29 cellular contexts compared by ENCODE assay signal in genomic region chr5:115308815-115309214, GRCh38. TPM values are rescaled to one million over a fixed set of nuclear protein-coding genes. Genes with fewer than 3 reads are reported as not detected.
DNase-seq lines count a peak whose midpoint lies in the region; ATAC-seq and TF ChIP-seq lines count a peak whose summit lies in the region.
"Had no signal": no experiment of that assay in that cellular context is flagged by ENCODE, and none has a peak within 500 bp of the region (broad histone marks: within the 10 kb centered on the region; RNA-seq: fewer than 3 reads in every experiment).

No MANE protein-coding gene starts in this region.

- no peak overlapping the region for H3K4me3 ChIP-seq in HCT116 (replicated peaks in 1 of 2; ENCODE audit: low read depth in 1 of 2, low read length in 2 of 2)
- no peak overlapping the region for H3K4me3 ChIP-seq in HEK293 (ENCODE audit: low read depth, low read length)
- no peak overlapping the region for H3K4me3 ChIP-seq in uterus
- H3K4me3 ChIP-seq: A549; BLaER1; BLaER1 treated with 17β-estradiol and CSF1 and Interleukin-3, amounts not matched to agents 10 nM and 100 nM had no signal

- no peak for ATAC-seq in HCT116
- ATAC-seq: CD8-positive, alpha-beta T cell had no signal

- H3K9me3 ChIP-seq in HCT116 (ENCODE audit: control insufficient read depth in 1 of 2, insufficient read depth in 1 of 2, low read depth in 1 of 2, low read length in 2 of 2) (no peaks in the 10 kb centered on the region), HEK293 (ENCODE audit: control insufficient read depth, insufficient read depth, low read depth, low read length) (no peaks in the 10 kb centered on the region), uterus (no peaks in the 10 kb centered on the region)
- H3K9me3 ChIP-seq: A549; BE2C; BLaER1; BLaER1 treated with 17β-estradiol and CSF1 and Interleukin-3, amounts not matched to agents 10 nM and 100 nM; Caco-2 had no signal

- no peaks in the 10 kb centered on the region for H3K27me3 ChIP-seq in HCT116 (ENCODE audit: insufficient read depth, low read length)
- no peaks in the 10 kb centered on the region for H3K27me3 ChIP-seq in uterus
- H3K27me3 ChIP-seq: BLaER1; BLaER1 treated with 17β-estradiol and CSF1 and Interleukin-3, amounts not matched to agents 10 nM and 100 nM had no signal

- TF ChIP-seq RAD21 in HCT116 (IDR thresholded peaks at IDR 0.05; ENCODE audit: low read depth) = no peak

- H2AFZ ChIP-seq in HCT116 (ENCODE audit: low read depth, low read length, poor library complexity, severe bottlenecking) = peak overlapping the region; percentile 90

- in situ Hi-C loops in GM13977 (cut with MboI; ENCODE audit: low pct_unique_long_range_greater_than_20kb, low sequenced_read_pairs, unreplicated experiment) = loop anchor here (25.0 kb wide), 1 partner anchor 753 kb away; no protein-coding TSS in a partner anchor

- no TSS peak for BruUV-seq in HCT116 (replicated peaks; lab: Mats Ljungman, UMichigan)

- H3K4me2 ChIP-seq in HCT116 (ENCODE audit: low read length) = no peak overlapping the region
- H3K4me2 ChIP-seq: A549; BLaER1; BLaER1 treated with 17β-estradiol and CSF1 and Interleukin-3, amounts not matched to agents 10 nM and 100 nM had no signal

- intact Hi-C loops in HCT116 (cut with micrococcal nuclease) = loop anchor here (1.0 to 5.0 kb wide), 4 partner anchors 265 to 758 kb away; no protein-coding TSS in a partner anchor
- intact Hi-C loops in uterus (cut with DNase I; ENCODE audit: low total_unique reads) = no loop called here

- POLR2A ChIA-PET in HCT116 (lab: Charles Lee) = interaction anchor here (1.5 kb wide), 1 partner anchor 266 kb away, joined by 6 read pairs; no protein-coding TSS in a partner anchor
- POLR2A ChIA-PET in HEK293 (lab: Yijun Ruan, JAX) = interaction anchor here (0.7 to 1.9 kb wide), 2 partner anchors 236 to 606 kb away, joined by 3 to 5 read pairs; partner anchors contain the start of gene FEM1C

- H3K4me1 ChIP-seq in HCT116 (ENCODE audit: control insufficient read depth in 1 of 2, insufficient read depth in 2 of 2, low read length in 2 of 2) = peaks cover 0 to 3% of the 10 kb centered on the region in 2 experiments; a peak in 1 of 4 replicates
- H3K4me1 ChIP-seq in HEK293 (ENCODE audit: control insufficient read depth, insufficient read depth, low read length) = no peaks in the 10 kb centered on the region
- H3K4me1 ChIP-seq in uterus = no peaks in the 10 kb centered on the region
- H3K4me1 ChIP-seq: A549, BE2C, BLaER1, Caco-2 had no signal

- H3K36me3 ChIP-seq in HCT116 (ENCODE audit: control insufficient read depth in 1 of 2, insufficient read depth in 2 of 2, low read length in 2 of 2) (no peaks in the 10 kb centered on the region), HEK293 (ENCODE audit: control insufficient read depth in 2 of 2, insufficient read depth in 1 of 2, low read length in 2 of 2) (no peaks in the 10 kb centered on the region), uterus (no peaks in the 10 kb centered on the region)
- H3K36me3 ChIP-seq: BE2C; BLaER1; BLaER1 treated with 17β-estradiol and CSF1 and Interleukin-3, amounts not matched to agents 10 nM and 100 nM had no signal

- no peak overlapping the region for H3K9ac ChIP-seq in HCT116 (ENCODE audit: low read length)
- H3K9ac ChIP-seq: BLaER1; BLaER1 treated with 17β-estradiol and CSF1 and Interleukin-3, amounts not matched to agents 10 nM and 100 nM had no signal

- no peaks in the 10 kb centered on the region for H4K20me1 ChIP-seq in HCT116 (ENCODE audit: insufficient read depth)
- H4K20me1 ChIP-seq: BLaER1; BLaER1 treated with 17β-estradiol and CSF1 and Interleukin-3, amounts not matched to agents 10 nM and 100 nM had no signal

- TF ChIP-seq CTCF in HCT116 (IDR thresholded peaks at IDR 0.05 in 2 of 3, conservative IDR thresholded peaks at IDR 0.05 in 1 of 3; ENCODE audit: borderline replicate concordance in 1 of 3, insufficient read depth in 1 of 3, low read depth in 2 of 3, low read length in 2 of 3) = no peak
- TF ChIP-seq CTCF in HEK293 (tag by site-specific recombination; IDR thresholded peaks at IDR 0.05) = no peak
- TF ChIP-seq CTCF in GM13977 (IDR thresholded peaks at IDR 0.05; ENCODE audit: extremely low read depth, insufficient read depth, missing control alignments) = no peak
- TF ChIP-seq CTCF in uterus (IDR thresholded peaks at IDR 0.05) = no peak

- no peak for TF ChIP-seq POLR2A in HCT116 (IDR thresholded peaks at IDR 0.05; ENCODE audit: borderline replicate concordance, extremely low read depth, insufficient read depth, insufficient read length)
- no peak for TF ChIP-seq POLR2A in uterus (IDR thresholded peaks at IDR 0.05)

- no peaks in the 10 kb centered on the region for H3K9me2 ChIP-seq in HCT116 (ENCODE audit: insufficient read depth)

- CTCF ChIA-PET in HCT116 (lab: Charles Lee) = interaction anchor here (1.0 to 2.4 kb wide), 5 partner anchors 70 to 324 kb away, joined by 4 to 51 read pairs (median 6); no protein-coding TSS in a partner anchor
- CTCF ChIA-PET in HEK293 (lab: Yijun Ruan, JAX) = interaction anchor here (0.6 to 10.6 kb wide), 25 partner anchors 8 to 761 kb away, joined by 3 to 151 read pairs (median 4); partner anchors contain the start of genes CCDC112, PGGT1B and TICAM2

- no peak for DNase-seq in HCT116 (ENCODE audit: low read depth, low spot score)
- no peak for DNase-seq in GM13977 (ENCODE audit: low spot score)
- DNase-seq in uterus = no peak
- DNase-seq: 8988T; ACHN; AML-193; BE2C; C1 segment of cervical spinal cord; Caco-2; Calu3; CD4-positive, alpha-beta memory T cell; CD4-positive, alpha-beta T cell; CD4-positive, CD25-positive, alpha-beta regulatory T cell; CD8-positive, alpha-beta memory T cell; CD8-positive, alpha-beta T cell; COR-L47; DMS 273 treated with DMSO at 0.1 percent for 48 hours; DMS153; DMS53; DMS79; DMS79 treated with DMSO at 0.1 percent for 48 hours; DND-41; EL had no signal

- RAD21 ChIA-PET in HCT116 (lab: Charles Lee; ENCODE audit: low non-redundant PET in 1 of 2, low total read pairs in 2 of 2, uncharacterized antibody in 2 of 2, unreplicated experiment in 2 of 2) = interaction anchor here (1.4 to 2.3 kb wide), 2 partner anchors 266 kb away, joined by 7 to 22 read pairs; no protein-coding TSS in a partner anchor

- H3K79me2 ChIP-seq in HCT116 (ENCODE audit: insufficient read depth, low read length) = no peaks in the 10 kb centered on the region

- H3K27ac ChIP-seq in HCT116 (ENCODE audit: low read depth, low read length) (no peak overlapping the region), HEK293 (ENCODE audit: extremely low read depth, low read depth, low read length) (no peak overlapping the region), uterus (no peak overlapping the region)
- H3K27ac ChIP-seq: 22Rv1; A549; BLaER1; BLaER1 treated with 17β-estradiol and CSF1 and Interleukin-3, amounts not matched to agents 10 nM and 100 nM; C4-2B had no signal

TF ChIP-seq in HCT116, 20 proteins besides CTCF, POLR2A, EP300 and RAD21 (continues in another document):
- TF ChIP-seq SIN3A (IDR thresholded peaks at IDR 0.05; ENCODE audit: low read depth) (no peak), ZBTB33 (IDR thresholded peaks at IDR 0.05; ENCODE audit: extremely low read depth, insufficient replicate concordance, low read length) (no peak), EZH2phosphoT487 (IDR thresholded peaks at IDR 0.05; ENCODE audit: borderline replicate concordance) (no peak), TCF7L2 (IDR thresholded peaks at IDR 0.05; ENCODE audit: borderline replicate concordance, extremely low read depth, insufficient read depth, insufficient read length) (no peak)

TF ChIP-seq in HEK293, 187 proteins besides CTCF, POLR2A, EP300 and RAD21:
- TF ChIP-seq SP3 (tag by site-specific recombination; IDR thresholded peaks at IDR 0.05) = no peak
- TF ChIP-seq ZNF133 (tag by site-specific recombination; IDR thresholded peaks at IDR 0.05) = peak; percentile 95

RNA-seq across cellular contexts. Expression of gene CCDC112, which starts 12.4 kb away (rescaled TPM):
- total RNA-seq in HCT116 (2021; ENCODE audit: unreplicated experiment) (13.7 TPM), uterus (10 to 100 TPM in 3 of 4 donors, 1 to 10 TPM in 1; 5.3 to 28.5 (median 16.3) TPM)
- polyA plus RNA-seq in HCT116 (2012) = 3.7 and 5.6 TPM in 2 replicates

RNA-seq across cellular contexts. Expression of gene PGGT1B, which starts 46.1 kb away (rescaled TPM):
- total RNA-seq in HCT116 (2021; ENCODE audit: unreplicated experiment) (45.8 TPM), uterus (10 to 100 TPM in 2 of 4 donors, 1 to 10 TPM in 2; 2.3 to 35.5 (median 19.3) TPM)
- polyA plus RNA-seq in HCT116 (2012) = 10.0 and 14.8 TPM in 2 replicates
